In the genomic region with DNA sequence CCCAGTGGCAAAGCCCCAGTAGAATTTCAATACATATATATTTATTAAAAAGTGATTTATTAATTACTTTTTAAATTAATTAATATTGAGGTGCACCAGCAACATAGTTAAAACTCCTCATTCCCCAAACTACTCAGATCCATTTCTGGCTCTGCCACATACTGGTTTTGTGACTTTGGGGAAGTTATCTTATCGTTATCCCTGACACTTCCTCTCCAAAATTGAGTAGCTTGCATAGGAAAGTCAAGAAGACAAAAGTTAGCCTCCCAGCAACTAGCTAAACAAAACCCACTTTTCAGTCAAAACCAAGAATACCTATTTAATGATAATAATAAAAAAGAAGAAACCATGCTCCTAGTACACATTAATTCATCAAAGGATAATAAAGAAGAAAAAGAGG, we compare ENCODE assay signal across 16 cellular contexts.
"Had no signal": no experiment of that assay in that cellular context is flagged by ENCODE, and none has a peak within 500 bp of the region (broad histone marks: within the 10 kb centered on the region; RNA-seq: fewer than 3 reads in every experiment).

No MANE protein-coding gene starts in this region.

- H3K36me3 Mint-ChIP-seq: natural killer cell; stimulated activated effector memory CD8-positive, alpha-beta T cell treated with anti-CD3 and anti-CD28 coated beads, Interleukin-12 subunit alpha, Interleukin-12 subunit beta, amount 100 ng/mL, for 72 hours had no signal

- DNase-seq: cortex of kidney; effector memory CD8-positive, alpha-beta T cell; esophagus squamous epithelium; foreskin melanocyte; left ventricle myocardium superior; lower lobe of right lung; natural killer cell; stimulated activated CD4-positive, alpha-beta T cell treated with anti-CD3 and anti-CD28 coated beads, Interleukin-12 subunit alpha, Interleukin-12 subunit beta, amount 100 ng/mL, for 4 hours; stimulated activated CD4-positive, alpha-beta T cell treated with anti-CD3 and anti-CD28 coated beads, Interleukin-2, amount 100 ng/mL, for 24 hours; stimulated activated CD4-positive, alpha-beta T cell treated with anti-CD3 and anti-CD28 coated beads, Interleukin-4, amount 100 ng/mL, for 24 hours; stimulated activated naive CD4-positive, alpha-beta T cell treated with Interleukin-2 at 50 U/mL for 16 hours; stomach; thyroid gland; trophoblast cell had no signal

- H3K9me3 Mint-ChIP-seq: effector memory CD8-positive, alpha-beta T cell; natural killer cell; neural progenitor cell; stimulated activated effector memory CD8-positive, alpha-beta T cell treated with anti-CD3 and anti-CD28 coated beads, Interleukin-12 subunit alpha, Interleukin-12 subunit beta, amount 100 ng/mL, for 72 hours had no signal

- H3K27me3 Mint-ChIP-seq: effector memory CD8-positive, alpha-beta T cell had no signal

- H3K27ac Mint-ChIP-seq: natural killer cell; neural progenitor cell; stimulated activated effector memory CD8-positive, alpha-beta T cell treated with anti-CD3 and anti-CD28 coated beads, Interleukin-12 subunit alpha, Interleukin-12 subunit beta, amount 100 ng/mL, for 72 hours had no signal

- H3K4me3 Mint-ChIP-seq: effector memory CD8-positive, alpha-beta T cell; natural killer cell; neural progenitor cell; stimulated activated effector memory CD8-positive, alpha-beta T cell treated with anti-CD3 and anti-CD28 coated beads, Interleukin-12 subunit alpha, Interleukin-12 subunit beta, amount 100 ng/mL, for 72 hours had no signal
